Comparison of ENCODE assay signal across 40 cellular contexts in genomic region chr6:37467718-37468117, GRCh38.
"Had no signal": no experiment of that assay in that cellular context is flagged by ENCODE, and none has a peak within 500 bp of the region (broad histone marks: within the 10 kb centered on the region; RNA-seq: fewer than 3 reads in every experiment).

No MANE protein-coding gene starts in this region.

- H3K9me3 Mint-ChIP-seq: activated naive CD4-positive, alpha-beta T cell treated with anti-CD3 and anti-CD28 coated beads, Interleukin-2, amount 10 ng/mL, durations not matched to agents 7 days and 5 days; activated naive CD4-positive, alpha-beta T cell treated with anti-CD3 and anti-CD28 coated beads, Interleukin-2, amount 50 U/mL, for 24 hours; activated naive CD8-positive, alpha-beta T cell treated with anti-CD3 and anti-CD28 coated beads, Interleukin-2, amount 50 U/mL, for 24 hours; activated T-cell treated with anti-CD3 and anti-CD28 coated beads, Interleukin-2, amount 50 U/mL, for 4 hours; activated T-cell treated with anti-CD3 and anti-CD28 coated beads, Interleukin-2, amount 50 U/mL, for 72 hours; activated T-helper 17 cell treated with anti-CD3 and anti-CD28 coated beads, Interleukin-2, amount 50 U/mL, for 72 hours; central memory CD8-positive, alpha-beta T cell had no signal

- H3K9me3 ChIP-seq: adrenal gland, body of pancreas had no signal

- ATAC-seq: activated naive CD4-positive, alpha-beta T cell treated with anti-CD3 and anti-CD28 coated beads, Interleukin-2, amount 50 U/mL, for 72 hours; activated naive CD8-positive, alpha-beta T cell treated with anti-CD3 and anti-CD28 coated beads, Interleukin-2, amount 50 U/mL, for 24 hours; activated T-cell treated with anti-CD3 and anti-CD28 coated beads, Interleukin-2, amount 50 U/mL, for 4 hours; activated T-cell treated with anti-CD3 and anti-CD28 coated beads, Interleukin-2, amount 50 U/mL, for 72 hours; activated T-helper 17 cell treated with anti-CD3 and anti-CD28 coated beads, Interleukin-2, amount 50 U/mL, for 72 hours; body of pancreas had no signal

- H3K4me3 ChIP-seq: adrenal gland, ascending aorta, body of pancreas, breast epithelium, cardiac muscle cell had no signal

- H3K4me1 ChIP-seq: adrenal gland, ascending aorta, body of pancreas, breast epithelium had no signal

- H3K36me3 ChIP-seq: breast epithelium had no signal

- H3K27me3 ChIP-seq: adrenal gland, ascending aorta, body of pancreas, brain microvascular endothelial cell, breast epithelium, cardiac muscle cell had no signal

- H3K4me1 Mint-ChIP-seq: activated naive CD4-positive, alpha-beta T cell treated with anti-CD3 and anti-CD28 coated beads, Interleukin-2, amount 10 ng/mL, durations not matched to agents 7 days and 5 days; activated naive CD8-positive, alpha-beta T cell treated with anti-CD3 and anti-CD28 coated beads, Interleukin-2, amount 50 U/mL, for 24 hours; activated T-helper 17 cell treated with anti-CD3 and anti-CD28 coated beads, Interleukin-2, amount 50 U/mL, for 72 hours had no signal

- H3K4me3 Mint-ChIP-seq: activated naive CD4-positive, alpha-beta T cell treated with anti-CD3 and anti-CD28 coated beads for 36 hours; activated naive CD4-positive, alpha-beta T cell treated with anti-CD3 and anti-CD28 coated beads, Interleukin-2, amount 10 ng/mL, durations not matched to agents 7 days and 5 days; activated naive CD4-positive, alpha-beta T cell treated with anti-CD3 and anti-CD28 coated beads, Interleukin-2, amount 50 U/mL, for 24 hours; activated naive CD8-positive, alpha-beta T cell; activated naive CD8-positive, alpha-beta T cell treated with anti-CD3 and anti-CD28 coated beads for 36 hours; activated naive CD8-positive, alpha-beta T cell treated with anti-CD3 and anti-CD28 coated beads, Interleukin-2, amount 10 ng/mL, durations not matched to agents 7 days and 5 days; activated naive CD8-positive, alpha-beta T cell treated with anti-CD3 and anti-CD28 coated beads, Interleukin-2, amount 50 U/mL, for 24 hours; activated T-cell treated with anti-CD3 and anti-CD28 coated beads, Interleukin-2, amount 50 U/mL, for 24 hours; activated T-cell treated with anti-CD3 and anti-CD28 coated beads, Interleukin-2, amount 50 U/mL, for 4 hours; activated T-cell treated with anti-CD3 and anti-CD28 coated beads, Interleukin-2, amount 50 U/mL, for 72 hours; activated T-helper 1 cell treated with anti-CD3 and anti-CD28 coated beads, Interleukin-12 subunit alpha, Interleukin-12 subunit beta, Interleukin-2, Interleukin-4 antibody, amounts not matched to agents 30 ng/mL and 10 ng/mL and 1 ng/mL, durations not matched to agents 14 hours and 24 hours and 36 hours; activated T-helper 17 cell treated with anti-CD3 and anti-CD28 coated beads, Interleukin-2, amount 50 U/mL, for 72 hours; brain; central memory CD8-positive, alpha-beta T cell had no signal

- DNase-seq: activated effector memory CD4-positive, alpha-beta T cell treated with anti-CD3 and anti-CD28 coated beads, Interleukin-2, amount 50 U/mL, for 16 hours; activated effector memory CD4-positive, alpha-beta T cell treated with Interleukin-2 at 50 U/mL for 16 hours; activated gamma-delta T cell; activated gamma-delta T cell treated with Interleukin-2 at 50 U/mL for 16 hours; activated naive CD4-positive, alpha-beta T cell; activated naive CD4-positive, alpha-beta T cell treated with anti-CD3 and anti-CD28 coated beads for 36 hours; activated naive CD4-positive, alpha-beta T cell treated with anti-CD3 and anti-CD28 coated beads, Interleukin-2, amount 10 ng/mL, durations not matched to agents 7 days and 5 days; activated naive CD4-positive, alpha-beta T cell treated with anti-CD3 and anti-CD28 coated beads, Interleukin-2, amount 50 U/mL, for 16 hours; activated naive CD4-positive, alpha-beta T cell treated with Interleukin-2 at 50 U/mL for 16 hours; activated naive CD8-positive, alpha-beta T cell treated with anti-CD3 and anti-CD28 coated beads for 36 hours; activated naive CD8-positive, alpha-beta T cell treated with anti-CD3 and anti-CD28 coated beads, Interleukin-2, amount 10 ng/mL, durations not matched to agents 7 days and 5 days; activated naive CD8-positive, alpha-beta T cell treated with anti-CD3 and anti-CD28 coated beads, Interleukin-2, amount 50 U/mL, for 24 hours; activated T-cell treated with anti-CD3 and anti-CD28 coated beads for 4 hours; activated T-cell treated with anti-CD3 and anti-CD28 coated beads, Interleukin-2, amount 50 U/mL, for 1 hour; activated T-cell treated with anti-CD3 and anti-CD28 coated beads, Interleukin-2, amount 50 U/mL, for 24 hours; activated T-cell treated with anti-CD3 and anti-CD28 coated beads, Interleukin-2, amount 50 U/mL, for 4 hours; activated T-cell treated with anti-CD3 and anti-CD28 coated beads, Interleukin-2, amount 50 U/mL, for 48 hours; activated T-cell treated with anti-CD3 and anti-CD28 coated beads, Interleukin-2, amount 50 U/mL, for 72 hours; adrenal gland; amniotic stem cell; amygdala; anterior cingulate cortex; body of pancreas; brain microvascular endothelial cell; caudate nucleus; central memory CD4-positive, alpha-beta T cell; cerebellar nuclear complex had no signal

- H3K27ac Mint-ChIP-seq: activated naive CD4-positive, alpha-beta T cell treated with anti-CD3 and anti-CD28 coated beads for 36 hours; activated naive CD4-positive, alpha-beta T cell treated with anti-CD3 and anti-CD28 coated beads, Interleukin-2, amount 10 ng/mL, durations not matched to agents 7 days and 5 days; activated naive CD4-positive, alpha-beta T cell treated with anti-CD3 and anti-CD28 coated beads, Interleukin-2, amount 50 U/mL, for 24 hours; activated naive CD8-positive, alpha-beta T cell; activated naive CD8-positive, alpha-beta T cell treated with anti-CD3 and anti-CD28 coated beads for 36 hours; activated naive CD8-positive, alpha-beta T cell treated with anti-CD3 and anti-CD28 coated beads, Interleukin-2, amount 10 ng/mL, durations not matched to agents 7 days and 5 days; activated naive CD8-positive, alpha-beta T cell treated with anti-CD3 and anti-CD28 coated beads, Interleukin-2, amount 50 U/mL, for 24 hours; activated T-cell treated with anti-CD3 and anti-CD28 coated beads, Interleukin-2, amount 50 U/mL, for 24 hours; activated T-cell treated with anti-CD3 and anti-CD28 coated beads, Interleukin-2, amount 50 U/mL, for 72 hours; activated T-helper 1 cell treated with anti-CD3 and anti-CD28 coated beads, Interleukin-12 subunit alpha, Interleukin-12 subunit beta, Interleukin-2, Interleukin-4 antibody, amounts not matched to agents 30 ng/mL and 10 ng/mL and 1 ng/mL, durations not matched to agents 14 hours and 24 hours and 36 hours; activated T-helper 17 cell treated with anti-CD3 and anti-CD28 coated beads, Interleukin-2, amount 50 U/mL, for 72 hours; activated T-helper 2 cell treated with anti-CD3 and anti-CD28 coated beads, Interferon-gamma antibody, Interleukin-2, Interleukin-4, amounts not matched to agents 10 μg/mL and 5 μg/mL and 100 μg/mL, durations not matched to agents 14 hours and 24 hours and 36 hours; brain had no signal

- H3K27ac ChIP-seq: adrenal gland, ascending aorta, body of pancreas, brain microvascular endothelial cell, breast epithelium, cardiac muscle cell had no signal

- H3K27me3 Mint-ChIP-seq: activated naive CD4-positive, alpha-beta T cell treated with anti-CD3 and anti-CD28 coated beads, Interleukin-2, amount 10 ng/mL, durations not matched to agents 7 days and 5 days; activated naive CD4-positive, alpha-beta T cell treated with anti-CD3 and anti-CD28 coated beads, Interleukin-2, amount 50 U/mL, for 24 hours; activated naive CD8-positive, alpha-beta T cell; activated naive CD8-positive, alpha-beta T cell treated with anti-CD3 and anti-CD28 coated beads for 36 hours; activated naive CD8-positive, alpha-beta T cell treated with anti-CD3 and anti-CD28 coated beads, Interleukin-2, amount 10 ng/mL, durations not matched to agents 7 days and 5 days; activated naive CD8-positive, alpha-beta T cell treated with anti-CD3 and anti-CD28 coated beads, Interleukin-2, amount 50 U/mL, for 24 hours; activated T-cell treated with anti-CD3 and anti-CD28 coated beads, Interleukin-2, amount 50 U/mL, for 24 hours; activated T-helper 17 cell treated with anti-CD3 and anti-CD28 coated beads, Interleukin-2, amount 50 U/mL, for 72 hours; brain; central memory CD8-positive, alpha-beta T cell had no signal

- FAIRE-seq: astrocyte, bronchial epithelial cell had no signal
